8 cellular contexts compared by ENCODE assay signal in the genomic region with DNA sequence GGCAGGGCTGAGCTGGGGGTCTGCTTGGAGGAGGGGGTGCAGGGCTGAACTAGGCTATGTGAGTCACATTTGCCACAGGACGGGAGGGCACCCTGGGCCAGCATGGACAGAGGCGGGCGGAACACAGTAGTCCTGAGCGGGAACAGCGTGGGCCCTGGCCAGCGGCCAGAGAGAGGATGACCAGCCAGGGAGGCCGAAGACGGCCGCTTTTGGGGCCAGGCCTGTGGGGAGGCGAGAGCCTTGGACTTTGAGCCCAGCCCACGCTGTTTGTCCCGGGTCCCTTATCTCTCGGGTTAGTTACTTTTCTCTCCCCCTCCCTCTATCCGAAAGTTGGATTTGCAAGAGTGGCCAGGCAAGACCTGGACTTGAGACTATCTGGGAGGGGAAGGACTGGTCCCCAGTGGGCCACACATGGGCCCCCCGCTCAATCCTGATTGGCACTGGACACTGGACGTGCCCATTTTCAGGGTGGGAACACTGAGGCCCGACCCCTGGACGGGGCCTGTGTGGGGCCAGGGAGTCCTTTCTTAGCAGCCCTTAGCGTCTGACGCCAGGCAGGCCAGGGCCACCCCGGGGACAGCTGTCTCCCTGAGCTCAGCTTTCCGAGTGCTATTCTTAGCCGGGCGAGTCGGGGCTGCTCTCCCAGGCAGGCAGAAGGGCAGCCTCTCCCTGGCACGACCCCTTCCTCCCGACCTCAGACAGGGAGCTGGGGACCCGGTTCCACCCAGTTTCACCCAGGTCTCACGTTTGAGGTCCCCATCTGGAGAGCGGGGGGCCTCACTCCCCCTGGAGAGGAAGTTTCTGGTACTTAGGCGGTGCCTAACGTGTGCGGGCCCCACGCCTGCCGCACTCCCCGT. TPM values are rescaled to one million over a fixed set of nuclear protein-coding genes. Genes with fewer than 3 reads are reported as not detected.
DNase-seq lines count a peak whose midpoint lies in the region; ATAC-seq and TF ChIP-seq lines count a peak whose summit lies in the region.

No MANE protein-coding gene starts in this region.

- no peaks in the 10 kb centered on the region for H3K27me3 Mint-ChIP-seq in chondrocyte (ENCODE audit: low read depth)
- peaks cover 13% of the 10 kb centered on the region for H3K27me3 Mint-ChIP-seq in memory B cell

- H3K27ac Mint-ChIP-seq in chondrocyte (ENCODE audit: unreplicated experiment) (peak overlapping the region; percentile 36), memory B cell (no peak overlapping the region)

- intact Hi-C loops in upper lobe of right lung (cut with DNase I): no loop called here

- DNase-seq in NCI-H1417 (lab: John Stamatoyannopoulos, UW) (peak; percentile 32 to 71 (median 55)), NCI-H1417 treated with DMSO at 0.1 percent for 48 hours (lab: John Stamatoyannopoulos, UW) (no peak), NCI-H2107 treated with DMSO at 0.1 percent for 48 hours (lab: John Stamatoyannopoulos, UW; ENCODE audit: unreplicated experiment) (peak; percentile 21), chondrocyte (ENCODE audit: low spot score) (no peak), memory B cell (ENCODE audit: low spot score in 2 of 2) (no peak), upper lobe of right lung (no peak), NCI-H128 (lab: John Stamatoyannopoulos, UW; ENCODE audit: unreplicated experiment) (no peak)
- DNase-seq in stimulated activated CD4-positive, alpha-beta T cell treated with anti-CD3 and anti-CD28 coated beads, Interleukin-12 subunit alpha, Interleukin-12 subunit beta, amount 100 ng/mL, for 4 hours: no peak

- H3K36me3 Mint-ChIP-seq in chondrocyte (ENCODE audit: low read depth): no peaks in the 10 kb centered on the region
- no peaks in the 10 kb centered on the region for H3K36me3 Mint-ChIP-seq in memory B cell

- peaks cover 5% of the 10 kb centered on the region for H3K27me3 ChIP-seq in upper lobe of right lung

- peaks cover 6% of the 10 kb centered on the region for H3K4me1 Mint-ChIP-seq in chondrocyte (ENCODE audit: low read depth)
- H3K4me1 Mint-ChIP-seq in memory B cell: peaks cover 10% of the 10 kb centered on the region

- TF ChIP-seq CTCF in chondrocyte (IDR thresholded peaks at IDR 0.05): no peak
- no peak for TF ChIP-seq CTCF in upper lobe of right lung (IDR thresholded peaks at IDR 0.05)

- H3K4me1 ChIP-seq in upper lobe of right lung: peaks cover 18% of the 10 kb centered on the region

- H3K9me3 Mint-ChIP-seq in chondrocyte (ENCODE audit: low read depth) (no peaks in the 10 kb centered on the region), memory B cell (no peaks in the 10 kb centered on the region)

- H3K4me3 ChIP-seq in upper lobe of right lung: peak overlapping the region; percentile 66

- H3K9me3 ChIP-seq in upper lobe of right lung: no peaks in the 10 kb centered on the region

- peak overlapping the region; percentile 69 for H3K4me3 Mint-ChIP-seq in chondrocyte (ENCODE audit: unreplicated experiment)
- H3K4me3 Mint-ChIP-seq in memory B cell: peak overlapping the region; percentile 75

- ATAC-seq in memory B cell (ENCODE audit: low read depth): peak; percentile 31
- ATAC-seq in upper lobe of right lung: peak; percentile 22

- no peaks in the 10 kb centered on the region for H3K36me3 ChIP-seq in upper lobe of right lung

- no peak overlapping the region for H3K27ac ChIP-seq in upper lobe of right lung

RNA-seq across cellular contexts. Expression of a gene that starts 0.8 kb away (rescaled TPM):
- total RNA-seq in chondrocyte: 30.1 to 34.3 TPM (median 32.5 TPM) in 3 replicates
- 7.1 TPM for total RNA-seq in upper lobe of right lung

RNA-seq across cellular contexts. Expression of a gene that starts 6.9 kb away (rescaled TPM):
- total RNA-seq in chondrocyte: 81.1 to 88.0 TPM (median 82.5 TPM) in 3 replicates
- total RNA-seq in upper lobe of right lung: 98.7 TPM

RNA-seq across cellular contexts. Expression of a gene that starts 16.8 kb away (rescaled TPM):
- total RNA-seq in chondrocyte (57.3 to 66.1 TPM (median 57.8 TPM) in 3 replicates), upper lobe of right lung (78.2 TPM)

RNA-seq across cellular contexts. Expression of a gene that starts 37.7 kb away (rescaled TPM):
- total RNA-seq in chondrocyte (614 to 734 TPM (median 636 TPM) in 3 replicates), upper lobe of right lung (841 TPM)

RNA-seq across cellular contexts. Expression of a gene that starts 49.4 kb away (rescaled TPM):
- total RNA-seq in chondrocyte (1.4 to 3.9 TPM (median 3.9 TPM) in 3 replicates), upper lobe of right lung (0.20 TPM)

Comparison
In these comparisons a context has a peak if more than half of its experiments do, and no peak if none do; other contexts are left out.
1. DNase-seq: peak in NCI-H1417 (3 of 3) and NCI-H2107 treated with DMSO at 0.1 percent for 48 hours (single experiment); none in NCI-H1417 treated with DMSO at 0.1 percent for 48 hours (single experiment), chondrocyte (single experiment), memory B cell (0 of 2), upper lobe of right lung (single experiment), stimulated activated CD4-positive, alpha-beta T cell treated with anti-CD3 and anti-CD28 coated beads, Interleukin-12 subunit alpha, Interleukin-12 subunit beta, amount 100 ng/mL, for 4 hours (single experiment) and NCI-H128 (single experiment).